ENCODE assay signal across 28 cellular contexts in genomic region chr4:1355378-1355777, GRCh38. TPM values are rescaled to one million over a fixed set of nuclear protein-coding genes. Genes with fewer than 3 reads are reported as not detected.
DNase-seq lines count a peak whose midpoint lies in the region; ATAC-seq, FAIRE-seq and TF ChIP-seq lines count a peak whose summit lies in the region.
"Had no signal": no experiment of that assay in that cellular context is flagged by ENCODE, and none has a peak within 500 bp of the region (broad histone marks: within the 10 kb centered on the region; RNA-seq: fewer than 3 reads in every experiment).

No MANE protein-coding gene starts in this region.

- H3K36me3 ChIP-seq in GM12878 (ENCODE audit: control insufficient read depth in 2 of 2, insufficient read depth in 2 of 2, low read length in 1 of 2) (peaks cover 0 to 3% of the 10 kb centered on the region in 2 experiments; a peak in 3 of 4 replicates), K562 (ENCODE audit: control insufficient read depth, insufficient read depth, low read length) (peaks cover 36% of the 10 kb centered on the region; the same call in 2 of the 3 replicates), neuronal stem cell (replicated peaks in 1 of 2; ENCODE audit: control insufficient read depth in 2 of 2, insufficient read depth in 2 of 2, low read length in 2 of 2) (peaks cover 12 to 60% of the 10 kb centered on the region in 2 donors), mesendoderm (ENCODE audit: control insufficient read depth, insufficient read depth, low read length) (no peaks in the 10 kb centered on the region)

- SMC1A ChIA-PET in GM12878 (lab: Charles Lee; ENCODE audit: uncharacterized antibody, unreplicated experiment): interaction anchor here (1.7 kb wide), 1 partner anchor 224 kb away, joined by 6 read pairs; no protein-coding TSS in a partner anchor

- no peak for FAIRE-seq in GM12878 (lab: Jason Lieb, UNC)
- no peak for FAIRE-seq in K562 (lab: Jason Lieb, UNC)
- FAIRE-seq: A204.1, GM12891, GM19239 had no signal

- H3K4me3 ChIP-seq in GM12878: no peak overlapping the region
- H3K4me3 ChIP-seq in K562: no peak overlapping the region
- H3K4me3 ChIP-seq in neuronal stem cell (ENCODE audit: low read length in 2 of 2): no peak overlapping the region
- no peak overlapping the region for H3K4me3 ChIP-seq in mesendoderm (ENCODE audit: low read length)
- H3K4me3 ChIP-seq: BLaER1 had no signal

- no peak overlapping the region for H4K5ac ChIP-seq in mesendoderm (ENCODE audit: low read length)

- H3K27me3 ChIP-seq in GM12878 (replicated peaks in 1 of 2; ENCODE audit: control insufficient read depth in 2 of 2, insufficient read depth in 2 of 2, low read length in 1 of 2): no peaks in the 10 kb centered on the region
- H3K27me3 ChIP-seq in K562 (ENCODE audit: control insufficient read depth in 2 of 2, insufficient read depth in 2 of 2, low read length in 2 of 2): no peaks in the 10 kb centered on the region
- H3K27me3 ChIP-seq in neuronal stem cell (ENCODE audit: control insufficient read depth in 3 of 3, insufficient read depth in 3 of 3, low read depth in 1 of 3, low read length in 3 of 3): no peaks in the 10 kb centered on the region
- H3K27me3 ChIP-seq in mesendoderm (ENCODE audit: insufficient read depth, low read length, poor library complexity): no peaks in the 10 kb centered on the region
- H3K27me3 ChIP-seq: BE2C, BLaER1 had no signal

- POLR2A ChIA-PET in GM12878 (lab: Charles Lee): no interaction called here
- POLR2A ChIA-PET in K562 (lab: Yijun Ruan, JAX): interaction anchor here (0.6 to 1.5 kb wide), 3 partner anchors 9 to 357 kb away, joined by 3 to 5 read pairs (median 4); partner anchors contain the start of gene SLBP

- H3K9ac ChIP-seq in GM12878 (ENCODE audit: control insufficient read depth, insufficient read depth, low read length): no peak overlapping the region
- H3K9ac ChIP-seq in K562 (ENCODE audit: insufficient read depth in 1 of 2, low read depth in 2 of 2, low read length in 2 of 2): 0 out of 4 replicates have a peak overlapping the region, but pooled peaks of 1 of the 2 experiments have one; percentile 48
- no peak overlapping the region for H3K9ac ChIP-seq in neuronal stem cell (ENCODE audit: low read depth, low read length, poor library complexity)
- H3K9ac ChIP-seq in mesendoderm (ENCODE audit: low read length): no peak overlapping the region
- H3K9ac ChIP-seq: BLaER1 had no signal

- no peak for TF ChIP-seq RAD21 in GM12878 (IDR thresholded peaks at IDR 0.05; ENCODE audit: insufficient read depth, low read depth, low read length)
- TF ChIP-seq RAD21 in K562 (CRISPR knock-in tag; conservative IDR thresholded peaks at IDR 0.05 in 1 of 2, IDR thresholded peaks at IDR 0.05 in 1 of 2): no peak

- WGBS in GM12878 (ENCODE audit: insufficient coverage, insufficient replicate concordance, low lambda C conversion rate, missing lambda C conversion rate): 97% methylated on average over 14 of the region's 14 CpGs
- 85% methylated on average over 9 of the region's 14 CpGs for WGBS in K562 (ENCODE audit: insufficient coverage, low coverage, missing lambda C conversion rate)
- no CpG with 5 or more reads among the region's 14 CpGs for WGBS in neuronal stem cell (ENCODE audit: extremely low coverage in 2 of 2, insufficient read length in 2 of 2, insufficient replicate concordance in 1 of 2), 2 donors
- no CpG with 5 or more reads among the region's 14 CpGs for WGBS in mesendoderm (ENCODE audit: extremely low coverage, insufficient coverage, low lambda C conversion rate)

- peaks cover 9% of the 10 kb centered on the region for H3K79me1 ChIP-seq in neuronal stem cell (ENCODE audit: low read depth, low read length)
- no peaks in the 10 kb centered on the region for H3K79me1 ChIP-seq in mesendoderm (ENCODE audit: low read length)

- H3K4me1 ChIP-seq in GM12878 (ENCODE audit: control insufficient read depth, insufficient read depth, low read length) (peaks cover 2% of the 10 kb centered on the region; the same call in 1 of the 2 replicates), K562 (replicated peaks in 1 of 2; ENCODE audit: control insufficient read depth in 2 of 2, insufficient read depth in 2 of 2, low read length in 2 of 2) (peaks cover 0 to 58% of the 10 kb centered on the region in 2 experiments; a peak in 2 of 5 replicates), neuronal stem cell (ENCODE audit: control insufficient read depth in 2 of 2, insufficient read depth in 1 of 2, low read depth in 1 of 2, low read length in 2 of 2) (no peaks in the 10 kb centered on the region), mesendoderm (ENCODE audit: control insufficient read depth, low read depth, low read length) (no peaks in the 10 kb centered on the region)
- H3K4me1 ChIP-seq: BE2C had no signal

- H4K20me1 ChIP-seq in GM12878 (ENCODE audit: control insufficient read depth, insufficient read depth) (no peaks in the 10 kb centered on the region), K562 (replicated peaks; ENCODE audit: control insufficient read depth, insufficient read depth, low read length) (peaks cover 10% of the 10 kb centered on the region; the same call in 1 of the 2 replicates)

- H2AFZ ChIP-seq in GM12878 (ENCODE audit: control insufficient read depth, low read depth, low read length) (no peak overlapping the region), K562 (ENCODE audit: low read depth, low read length) (no peak overlapping the region), neuronal stem cell (ENCODE audit: low read length) (no peak overlapping the region)

- H3K4ac ChIP-seq in neuronal stem cell (ENCODE audit: low read length) (no peak overlapping the region), mesendoderm (ENCODE audit: low read depth, low read length) (no peak overlapping the region)

- H2BK5ac ChIP-seq in neuronal stem cell (ENCODE audit: low read length) (peak overlapping the region; percentile 75), mesendoderm (ENCODE audit: low read length) (no peak overlapping the region)

- peaks cover 4% of the 10 kb centered on the region for H3K9me1 ChIP-seq in K562 (ENCODE audit: control insufficient read depth, insufficient read depth, low read length)

- peak overlapping the region; percentile 38 for H3K14ac ChIP-seq in neuronal stem cell (ENCODE audit: low read length)

- peak overlapping the region; percentile 41 for H2BK12ac ChIP-seq in neuronal stem cell (ENCODE audit: low read length)

- H3K4me2 ChIP-seq in GM12878 (ENCODE audit: control insufficient read depth, insufficient read depth) (no peak overlapping the region), K562 (ENCODE audit: insufficient read depth, low read length) (no peak overlapping the region), neuronal stem cell (ENCODE audit: insufficient read depth, low read length, poor library complexity, severe bottlenecking) (no peak overlapping the region), mesendoderm (ENCODE audit: low read length) (no peak overlapping the region)
- H3K4me2 ChIP-seq: BLaER1 had no signal

- intact Hi-C loops in GM12878 (cut with micrococcal nuclease; ENCODE audit: unreplicated experiment) (no loop called here), K562 (cut with micrococcal nuclease) (loop anchor here (5.0 to 10.0 kb wide), 2 partner anchors 157 to 369 kb away; partner anchors contain the start of genes TACC3 and TMEM129)

- TF ChIP-seq EP300 in GM12878 (IDR thresholded peaks at IDR 0.05; ENCODE audit: borderline replicate concordance in 1 of 2, control insufficient read depth in 1 of 2, low read depth in 2 of 2, low read length in 2 of 2) (no peak), K562 (IDR thresholded peaks at IDR 0.05; ENCODE audit: low read length) (no peak)

- no peaks in the 10 kb centered on the region for H3K9me3 ChIP-seq in GM12878 (replicated peaks; ENCODE audit: control insufficient read depth, insufficient read depth, low read length)
- no peaks in the 10 kb centered on the region for H3K9me3 ChIP-seq in K562 (replicated peaks; ENCODE audit: control insufficient read depth, insufficient read depth, low read depth, low read length)
- no peaks in the 10 kb centered on the region for H3K9me3 ChIP-seq in neuronal stem cell (replicated peaks in 1 of 2; ENCODE audit: control insufficient read depth in 2 of 2, insufficient read depth in 1 of 2, low read depth in 1 of 2, low read length in 2 of 2)
- H3K9me3 ChIP-seq: BE2C, BLaER1 had no signal

- H2BK120ac ChIP-seq in neuronal stem cell (ENCODE audit: low read depth, low read length): peak overlapping the region; percentile 61
- no peak overlapping the region for H2BK120ac ChIP-seq in mesendoderm (ENCODE audit: low read depth, low read length)

- BruUV-seq in GM12878 (replicated peaks; lab: Mats Ljungman, UMichigan) (no TSS peak), K562 (replicated peaks; lab: Mats Ljungman, UMichigan) (no TSS peak)

- H3K18ac ChIP-seq in neuronal stem cell (ENCODE audit: low read length) (no peak overlapping the region), mesendoderm (ENCODE audit: low read length) (no peak overlapping the region)

- H4K8ac ChIP-seq in neuronal stem cell (ENCODE audit: low read depth, low read length): no peak overlapping the region
- H4K8ac ChIP-seq in mesendoderm (ENCODE audit: low read depth, low read length): no peak overlapping the region

- no peak overlapping the region for H2BK15ac ChIP-seq in neuronal stem cell (ENCODE audit: low read length)
- no peak overlapping the region for H2BK15ac ChIP-seq in mesendoderm (replicated peaks; ENCODE audit: low read depth)

- DNase-seq in GM12878 (ENCODE audit: low read depth, low spot score): no peak
- no peak for DNase-seq in K562 (ENCODE audit: extremely low read depth in 1 of 4, low spot score in 3 of 4)
- no peak for DNase-seq in neuronal stem cell (ENCODE audit: low spot score)
- no peak for DNase-seq in mesendoderm
- no peak for DNase-seq in iPS-NIHi11 (ENCODE audit: low spot score)
- no peak for DNase-seq in NCI-H2081 (lab: John Stamatoyannopoulos, UW)
- DNase-seq: 8988T; ACHN; BE2C; CD4-positive, CD25-positive, alpha-beta regulatory T cell; CD8-positive, alpha-beta memory T cell; COR-L47; DMS 273 treated with DMSO at 0.1 percent for 48 hours; DMS153; DMS79; DND-41; EL; GDM1 had no signal

- H3K56ac ChIP-seq in mesendoderm (ENCODE audit: low read length): no peak overlapping the region

- RAD21 ChIA-PET in GM12878 (lab: Charles Lee; ENCODE audit: unreplicated experiment): no interaction called here

- H2AK5ac ChIP-seq in neuronal stem cell (ENCODE audit: low read depth, low read length) (peak overlapping the region; percentile 46), mesendoderm (ENCODE audit: low read length) (no peak overlapping the region)

- no peaks in the 10 kb centered on the region for H3K79me2 ChIP-seq in GM12878 (ENCODE audit: control insufficient read depth, insufficient read depth, low read length)
- H3K79me2 ChIP-seq in K562 (ENCODE audit: control insufficient read depth, insufficient read depth, low read length): no peaks in the 10 kb centered on the region
- no peaks in the 10 kb centered on the region for H3K79me2 ChIP-seq in mesendoderm (ENCODE audit: control insufficient read depth, insufficient read depth, low read length)

- H4K91ac ChIP-seq in neuronal stem cell (ENCODE audit: low read depth, low read length, poor library complexity): no peak overlapping the region

- CTCF ChIA-PET in GM12878 (lab: Yijun Ruan, JAX) (interaction anchor here (0.8 to 1.4 kb wide), 5 partner anchors 8 to 613 kb away, joined by 3 to 7 read pairs (median 3); partner anchors contain the start of gene UVSSA), K562 (lab: Yijun Ruan, JAX; ENCODE audit: low intra/inter-chr PET ratio) (interaction anchor here (0.6 to 1.6 kb wide), 3 partner anchors 158 to 371 kb away, joined by 3 to 7 read pairs (median 3); no protein-coding TSS in a partner anchor)

- in situ Hi-C loops in GM12878 (cut with MboI) (no loop called here), K562 (cut with MboI) (no loop called here)

- 0 out of 2 replicates have a peak, but pooled peaks have one; percentile 25 for TF ChIP-seq POLR2A in GM12878 (IDR thresholded peaks at IDR 0.05; ENCODE audit: low read depth, low read length)
- no peak for TF ChIP-seq POLR2A in K562 (conservative IDR thresholded peaks at IDR 0.05)

- TF ChIP-seq CTCF in GM12878 (IDR thresholded peaks at IDR 0.05 in 2 of 3, conservative IDR thresholded peaks at IDR 0.05 in 1 of 3; ENCODE audit: control insufficient read depth in 2 of 3, extremely low read depth in 1 of 3, insufficient read depth in 1 of 3, low read depth in 3 of 3, low read length in 3 of 3): no peak
- no peak for TF ChIP-seq CTCF in K562 (IDR thresholded peaks at IDR 0.05 in 2 of 3, conservative IDR thresholded peaks at IDR 0.05 in 1 of 3; ENCODE audit: insufficient read depth in 2 of 3, low read depth in 1 of 3, low read length in 3 of 3)

- peak overlapping the region; percentile 65 for H3K23ac ChIP-seq in neuronal stem cell (ENCODE audit: low read depth, low read length, poor library complexity)
- H3K23ac ChIP-seq in mesendoderm (ENCODE audit: low read length): no peak overlapping the region

- no peak overlapping the region for H3K27ac ChIP-seq in GM12878 (ENCODE audit: control insufficient read depth, insufficient read depth)
- H3K27ac ChIP-seq in K562 (ENCODE audit: extremely low read depth, low read depth, low read length): no peak overlapping the region
- no peak overlapping the region for H3K27ac ChIP-seq in neuronal stem cell (replicated peaks; ENCODE audit: low read length)
- H3K27ac ChIP-seq in mesendoderm (ENCODE audit: low read depth, low read length): no peak overlapping the region
- H3K27ac ChIP-seq: BLaER1 had no signal

- ATAC-seq in GM12878: no peak
- ATAC-seq in K562: no peak

RNA-seq across cellular contexts. Expression of gene UVSSA, which starts 8.4 kb away (rescaled TPM):
- total RNA-seq in GM12878 (2013; cell fraction: nucleolus; rRNA removed): 61.4 and 76.6 TPM in 2 replicates
- total RNA-seq in GM12878 (2014; rRNA removed) (5.1 and 5.3 TPM in 2 replicates), GM12878 (2014; rRNA removed; fragmentation: Illumina TruSeq; extraction: Trizol) (2.6 and 3.1 TPM in 2 replicates), GM12878 (2021) (14.2 and 16.8 TPM in 2 replicates), K562 (2014; rRNA removed) (4.5 and 5.4 TPM in 2 replicates), K562 (2014; rRNA removed; fragmentation: Illumina TruSeq; extraction: Trizol) (1.5 TPM in 2 replicates), K562 (2015; rRNA removed; fragmentation: Illumina TruSeq; extraction: Trizol) (2.6 and 2.9 TPM in 2 replicates), K562 (2021) (12.4 and 14.6 TPM in 2 replicates)
- polyA plus RNA-seq in GM12878 (2011; ENCODE audit: low read depth): 4.5 TPM
- polyA plus RNA-seq in GM12878 (2011; rRNA removed) (3.2 and 3.7 TPM in 2 replicates), GM12878 (2014; fragmentation: Illumina TruSeq; extraction: Trizol) (2.7 and 3.6 TPM in 2 replicates), GM12878 (2014; fragmentation: Nextera tagmentation; extraction: Ambion mirVana) (under 1 TPM; 0.34 to 0.82 TPM), GM12878 (2014; rRNA removed) (8.5 and 11.7 TPM in 2 replicates), GM12878 (2016; fragmentation: Nextera tagmentation; extraction: Ambion mirVana) (1 to 10 TPM; 3.4 to 3.6 TPM), K562 (2011; rRNA removed) (3.5 and 7.2 TPM in 2 replicates), K562 (2014; fragmentation: Illumina TruSeq; extraction: Trizol) (3.3 and 4.7 TPM in 2 replicates), K562 (2014; fragmentation: Nextera tagmentation; extraction: Ambion mirVana) (under 1 TPM; 0.21 to 0.27 TPM), K562 (2014; rRNA removed) (5.8 and 9.2 TPM in 2 replicates)
- 3.4 and 4.5 TPM in 2 replicates for polyA plus RNA-seq in GM12878 (2011; cell fraction: cytosol; rRNA removed)
- 51.4 and 66.4 TPM in 2 replicates for polyA plus RNA-seq in GM12878 (2011; cell fraction: nucleus; rRNA removed)
- polyA plus RNA-seq in GM12878 (2012): 8.3 and 8.5 TPM in 2 replicates
- 2.9 and 4.9 TPM in 2 replicates for polyA minus RNA-seq in GM12878 (2011; rRNA and poly(A)+ RNA removed)
- polyA minus RNA-seq in GM12878 (2011; cell fraction: cytosol; rRNA and poly(A)+ RNA removed): 1.5 and 3.3 TPM in 2 replicates
- 9.3 and 15.8 TPM in 2 replicates for polyA minus RNA-seq in GM12878 (2011; cell fraction: nucleus; rRNA and poly(A)+ RNA removed)
- total RNA-seq in K562 (2011; cell fraction: chromatin; rRNA removed; ENCODE audit: low replicate concordance): 74.2 and 130 TPM in 2 replicates
- 56.7 and 60.5 TPM in 2 replicates for total RNA-seq in K562 (2011; cell fraction: nucleolus; rRNA removed)
- total RNA-seq in K562 (2011; cell fraction: nucleoplasm; rRNA removed): 48.0 and 51.4 TPM in 2 replicates
- polyA plus RNA-seq in K562 (2011; cell fraction: cytosol; rRNA removed): 3.2 and 3.4 TPM in 2 replicates
- 46.4 and 58.8 TPM in 2 replicates for polyA plus RNA-seq in K562 (2011; cell fraction: nucleus; rRNA removed)
- polyA plus RNA-seq in K562 (2012): 5.4 and 8.3 TPM in 2 replicates
- polyA minus RNA-seq in K562 (2011; rRNA and poly(A)+ RNA removed): 2.9 and 3.6 TPM in 2 replicates
- polyA minus RNA-seq in K562 (2011; cell fraction: cytosol; rRNA and poly(A)+ RNA removed): 3.3 TPM in 2 replicates
- 12.8 and 18.4 TPM in 2 replicates for polyA minus RNA-seq in K562 (2011; cell fraction: nucleus; rRNA and poly(A)+ RNA removed)
- 8.6 TPM for polyA plus RNA-seq in neuronal stem cell (2013, experiment 1 of 2)
- polyA plus RNA-seq in neuronal stem cell (2013, experiment 2 of 2): 8.7 TPM
- 4.3 TPM for polyA plus RNA-seq in mesendoderm (2013, experiment 1 of 2)
- 4.6 TPM for polyA plus RNA-seq in mesendoderm (2013, experiment 2 of 2)

RNA-seq across cellular contexts. Expression of gene NKX1-1, which starts 50.9 kb away (rescaled TPM):
- not detected in 2 replicates for total RNA-seq in GM12878 (2013; cell fraction: nucleolus; rRNA removed)
- total RNA-seq in GM12878 (2014; rRNA removed) (not detected in 2 replicates), GM12878 (2014; rRNA removed; fragmentation: Illumina TruSeq; extraction: Trizol) (not detected in 2 replicates), GM12878 (2021) (not detected in 2 replicates), K562 (2014; rRNA removed) (not detected in 2 replicates), K562 (2014; rRNA removed; fragmentation: Illumina TruSeq; extraction: Trizol) (not detected in 2 replicates), K562 (2015; rRNA removed; fragmentation: Illumina TruSeq; extraction: Trizol) (not detected in 2 replicates), K562 (2021) (not detected in 2 replicates)
- not detected for polyA plus RNA-seq in GM12878 (2011; ENCODE audit: low read depth)
- polyA plus RNA-seq in GM12878 (2011; rRNA removed) (not detected in 2 replicates), GM12878 (2014; fragmentation: Illumina TruSeq; extraction: Trizol) (not detected in 2 replicates), GM12878 (2014; fragmentation: Nextera tagmentation; extraction: Ambion mirVana) (not detected), GM12878 (2014; rRNA removed) (not detected in 2 replicates), GM12878 (2016; fragmentation: Nextera tagmentation; extraction: Ambion mirVana) (not detected), K562 (2011; rRNA removed) (not detected in 2 replicates), K562 (2014; fragmentation: Illumina TruSeq; extraction: Trizol) (not detected in 2 replicates), K562 (2014; fragmentation: Nextera tagmentation; extraction: Ambion mirVana) (not detected), K562 (2014; rRNA removed) (not detected in 2 replicates)
- not detected in 2 replicates for polyA plus RNA-seq in GM12878 (2011; cell fraction: cytosol; rRNA removed)
- polyA plus RNA-seq in GM12878 (2011; cell fraction: nucleus; rRNA removed): not detected in 2 replicates
- polyA plus RNA-seq in GM12878 (2012): not detected in 2 replicates
- not detected in 2 replicates for polyA minus RNA-seq in GM12878 (2011; rRNA and poly(A)+ RNA removed)
- not detected in 2 replicates for polyA minus RNA-seq in GM12878 (2011; cell fraction: cytosol; rRNA and poly(A)+ RNA removed)
- polyA minus RNA-seq in GM12878 (2011; cell fraction: nucleus; rRNA and poly(A)+ RNA removed): not detected in 2 replicates
- not detected in 2 replicates for total RNA-seq in K562 (2011; cell fraction: chromatin; rRNA removed; ENCODE audit: low replicate concordance)
- total RNA-seq in K562 (2011; cell fraction: nucleolus; rRNA removed): not detected in 2 replicates
- total RNA-seq in K562 (2011; cell fraction: nucleoplasm; rRNA removed): not detected in 2 replicates
- polyA plus RNA-seq in K562 (2011; cell fraction: cytosol; rRNA removed): 0.12 TPM in 1 of 2 replicates, not detected in the other
- polyA plus RNA-seq in K562 (2011; cell fraction: nucleus; rRNA removed): 0.20 TPM in 1 of 2 replicates, not detected in the other
- not detected in 2 replicates for polyA plus RNA-seq in K562 (2012)
- polyA minus RNA-seq in K562 (2011; rRNA and poly(A)+ RNA removed): not detected in 2 replicates
- polyA minus RNA-seq in K562 (2011; cell fraction: cytosol; rRNA and poly(A)+ RNA removed): not detected in 2 replicates
- polyA minus RNA-seq in K562 (2011; cell fraction: nucleus; rRNA and poly(A)+ RNA removed): 0.27 TPM in 1 of 2 replicates, not detected in the other
- polyA plus RNA-seq in neuronal stem cell (2013, experiment 1 of 2): not detected
- polyA plus RNA-seq in neuronal stem cell (2013, experiment 2 of 2): not detected
- not detected for polyA plus RNA-seq in mesendoderm (2013, experiment 1 of 2)
- not detected for polyA plus RNA-seq in mesendoderm (2013, experiment 2 of 2)
- total RNA-seq: A673; CD4-positive, alpha-beta memory T cell; CD4-positive, CD25-positive, alpha-beta regulatory T cell; CD8-positive, alpha-beta memory T cell; Daoy; G401 had no signal
- polyA plus RNA-seq: AG04450; CD14-positive monocyte; CD4-positive, alpha-beta memory T cell; CD4-positive, CD25-positive, alpha-beta regulatory T cell; CD8-positive, alpha-beta memory T cell had no signal

Comparison
In these comparisons a context has a peak if more than half of its experiments do, and no peak if none do; other contexts are left out.
1. Of the 99 proteins assayed by ChIP-seq in both K562 and GM12878: peak only in K562: none; only in GM12878: POLR2A; in both: none; in neither: 98.